Comparison of ENCODE assay signal across 8 cellular contexts in the genomic region with DNA sequence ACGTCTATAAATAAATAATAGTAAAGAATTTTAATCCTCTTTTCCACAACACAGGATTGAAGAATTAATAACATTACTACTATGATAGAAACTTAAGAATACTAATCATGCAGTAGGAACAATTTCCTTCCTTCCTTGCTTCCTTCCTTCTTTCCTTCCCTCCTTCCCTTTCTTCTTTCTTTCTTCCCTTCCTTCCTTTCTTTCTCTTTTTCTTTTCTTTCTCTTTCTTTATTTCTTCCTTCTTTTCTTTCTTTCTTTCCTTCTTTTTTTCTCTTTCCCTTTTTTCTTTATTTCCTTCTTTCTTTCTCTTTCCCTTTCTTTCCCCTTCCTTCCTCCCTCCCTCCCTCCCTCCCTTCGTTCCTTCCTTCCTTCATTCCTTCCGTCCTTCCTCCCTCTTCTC.
"Had no signal": no experiment of that assay in that cellular context is flagged by ENCODE, and none has a peak within 500 bp of the region (broad histone marks: within the 10 kb centered on the region; RNA-seq: fewer than 3 reads in every experiment).

No MANE protein-coding gene starts in this region.

- DNase-seq: GM23248, GOT3, H7, KG1 had no signal

- H3K9me3 ChIP-seq: HAP-1 had no signal

- H3K9ac ChIP-seq: GM23248 had no signal

- H3K36me3 ChIP-seq: HAP-1 had no signal

- H3K27ac ChIP-seq: GM23248 had no signal

- ATAC-seq: HCT116 had no signal

- H3K27me3 Mint-ChIP-seq: IgD-negative memory B cell had no signal

- H3K36me3 Mint-ChIP-seq: IgD-negative memory B cell had no signal

- H3K4me3 ChIP-seq: GM23248, HAP-1 had no signal

- H3K4me3 Mint-ChIP-seq: IgD-negative memory B cell had no signal

- H2AFZ ChIP-seq: GM23248 had no signal

- H3K27ac Mint-ChIP-seq: IgD-negative memory B cell had no signal

- H3K4me1 Mint-ChIP-seq: IgD-negative memory B cell had no signal

- FAIRE-seq: HTR-8/SVneo had no signal
